8 cellular contexts compared by ENCODE assay signal in the genomic region with DNA sequence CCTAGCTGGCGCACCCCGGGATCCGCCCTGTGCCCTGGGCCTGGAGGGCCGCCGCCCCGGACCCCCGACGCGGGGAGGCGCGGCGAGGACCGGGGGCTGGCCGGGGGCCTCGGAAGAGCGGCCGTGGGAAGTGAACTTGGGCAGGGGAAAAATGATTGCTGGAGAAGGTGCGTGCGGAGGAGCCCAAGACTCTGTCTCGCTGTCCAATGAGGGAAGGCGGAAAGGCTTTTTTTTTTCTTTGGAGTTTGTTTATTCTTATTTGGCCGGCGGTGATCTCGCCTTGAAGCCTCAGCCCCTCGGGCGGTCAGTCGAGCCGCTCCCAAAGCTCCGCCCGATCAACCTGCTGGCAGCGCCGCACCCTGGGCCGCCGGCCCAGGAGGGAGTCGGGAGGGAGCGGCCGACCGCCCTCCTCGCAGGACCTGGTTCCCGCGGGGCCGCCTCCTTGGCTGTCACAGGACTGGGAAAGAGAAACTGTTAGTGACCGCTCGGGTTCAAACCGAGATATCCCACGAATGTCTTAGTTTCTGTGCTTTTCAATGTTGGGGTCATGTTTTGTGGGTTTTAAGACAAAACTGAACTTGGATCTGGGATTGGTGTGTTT. TPM values are rescaled to one million over a fixed set of nuclear protein-coding genes. Genes with fewer than 3 reads are reported as not detected.
DNase-seq lines count a peak whose midpoint lies in the region; ATAC-seq, FAIRE-seq and TF ChIP-seq lines count a peak whose summit lies in the region.

No MANE protein-coding gene starts in this region.

- no peaks in the 10 kb centered on the region for H3K27me3 Mint-ChIP-seq in IgD-negative memory B cell
- no peaks in the 10 kb centered on the region for H3K27me3 Mint-ChIP-seq in activated B cell treated with CpG ODN at 0.5 μM for 24 hours

- H3K9me3 ChIP-seq in kidney (ENCODE audit: control insufficient read depth in 1 of 2, low read length in 2 of 2), result no peaks in the 10 kb centered on the region

- H3K27ac Mint-ChIP-seq in IgD-negative memory B cell (peak overlapping the region; percentile 76 to 100 (median 76)), activated B cell treated with CpG ODN at 0.5 μM for 24 hours (peak overlapping the region; percentile 90)

- TF ChIP-seq CTCF in activated B cell treated with CpG ODN at 0.5 μM for 24 hours (IDR thresholded peaks at IDR 0.05), result no peak
- no peak for TF ChIP-seq CTCF in kidney (IDR thresholded peaks at IDR 0.05; ENCODE audit: borderline replicate concordance, extremely low read depth, insufficient read depth)

- peak overlapping the region; percentile 24 to 75 for H3K9ac ChIP-seq in kidney (ENCODE audit: low read length in 2 of 2)

- intact Hi-C loops in activated B cell treated with CpG ODN at 0.5 μM for 24 hours (cut with micrococcal nuclease), result loop anchor here (1.0 to 10.0 kb wide), 7 partner anchors 148 to 1392 kb away; partner anchors contain the start of gene CD38
- intact Hi-C loops in kidney (cut with DNase I), result no loop called here

- peak; percentile 8 for DNase-seq in GM12891 (ENCODE audit: insufficient read length, low spot score)
- DNase-seq in activated B cell treated with CpG ODN at 0.5 μM for 24 hours, result peak; percentile 40
- DNase-seq in cerebellar cortex (ENCODE audit: low spot score), result peak; percentile 46
- DNase-seq in kidney, result peak; percentile 94
- DNase-seq in stimulated activated CD4-positive, alpha-beta T cell treated with anti-CD3 and anti-CD28 coated beads, Interleukin-12 subunit alpha, Interleukin-12 subunit beta, amount 100 ng/mL, for 48 hours (ENCODE audit: low read depth in 2 of 3, low spot score in 1 of 3), result peak; percentile 8 to 28 (median 8)

- H3K4me3 ChIP-seq in kidney (ENCODE audit: low read length in 2 of 2), result peak overlapping the region; percentile 70 to 77

- peaks cover 0 to 12% of the 10 kb centered on the region in 2 donors for H3K4me1 ChIP-seq in kidney (ENCODE audit: control insufficient read depth in 1 of 2, insufficient read depth in 1 of 2, low read depth in 1 of 2, low read length in 2 of 2)

- no peak for ATAC-seq in activated B cell treated with CpG ODN at 0.5 μM for 24 hours (ENCODE audit: low read depth)
- no peak for ATAC-seq in HG03439 (IDR thresholded peaks at IDR 0.05; ENCODE audit: unreplicated experiment)
- no peak for ATAC-seq in HG03565 (IDR thresholded peaks at IDR 0.05; ENCODE audit: unreplicated experiment)

- CTCF ChIA-PET in activated B cell treated with CpG ODN at 0.5 μM for 24 hours (lab: Charles Lee), result no interaction called here

- no peak for TF ChIP-seq POLR2A in GM12891 (IDR thresholded peaks at IDR 0.05; ENCODE audit: low read depth, low read length)

- peaks cover 0 to 11% of the 10 kb centered on the region in 2 donors for H3K36me3 ChIP-seq in kidney (ENCODE audit: control insufficient read depth in 1 of 2, insufficient read depth in 2 of 2, low read length in 2 of 2)

- H3K36me3 Mint-ChIP-seq in IgD-negative memory B cell, result peaks cover 3% of the 10 kb centered on the region
- H3K36me3 Mint-ChIP-seq in activated B cell treated with CpG ODN at 0.5 μM for 24 hours (ENCODE audit: low read depth), result peaks cover 20% of the 10 kb centered on the region

- FAIRE-seq in GM12891 (lab: Jason Lieb, UNC) (peak; percentile 70), kidney (lab: Jason Lieb, UNC) (no peak)

- H3K9me3 Mint-ChIP-seq in IgD-negative memory B cell (no peaks in the 10 kb centered on the region), activated B cell treated with CpG ODN at 0.5 μM for 24 hours (no peaks in the 10 kb centered on the region)

- POLR2A ChIA-PET in activated B cell treated with CpG ODN at 0.5 μM for 24 hours (lab: Charles Lee), result interaction anchor here (0.7 to 2.7 kb wide), 6 partner anchors 30 to 1399 kb away, joined by 3 to 14 read pairs (median 4); partner anchors contain the start of gene FBXL5

- peak overlapping the region; percentile 92 to 98 (median 96) for H3K4me3 Mint-ChIP-seq in IgD-negative memory B cell
- H3K4me3 Mint-ChIP-seq in activated B cell treated with CpG ODN at 0.5 μM for 24 hours, result peak overlapping the region; percentile 91

- peak overlapping the region; percentile 100 for H3K27ac ChIP-seq in kidney (ENCODE audit: low read depth in 2 of 2, low read length in 2 of 2)

- H3K4me1 Mint-ChIP-seq in IgD-negative memory B cell (peaks cover 23 to 34% (median 27%) of the 10 kb centered on the region in 3 donors), activated B cell treated with CpG ODN at 0.5 μM for 24 hours (peaks cover 23% of the 10 kb centered on the region)

TF ChIP-seq in GM12891, 5 proteins besides CTCF, POLR2A, EP300 and RAD21:
- TF ChIP-seq POU2F2 (IDR thresholded peaks at IDR 0.05; ENCODE audit: low read depth, low read length) (no peak), SPI1 (IDR thresholded peaks at IDR 0.05; ENCODE audit: low read depth, low read length) (no peak), POLR2AphosphoS5 (IDR thresholded peaks at IDR 0.05; ENCODE audit: low read depth, low read length) (no peak), TAF1 (IDR thresholded peaks at IDR 0.05; ENCODE audit: low read depth, low read length) (no peak), PAX5 (IDR thresholded peaks at IDR 0.05; ENCODE audit: insufficient read depth, low read length, severe bottlenecking) (no peak)

RNA-seq across cellular contexts. Expression of gene CPEB2, which starts 2.5 kb away (rescaled TPM):
- polyA plus RNA-seq in GM12891 (2012; ENCODE audit: low read depth, missing spikeins), result 2.2 TPM
- polyA plus RNA-seq in IgD-negative memory B cell (1.5 TPM), kidney (ENCODE audit: insufficient read depth, low read depth, low replicate concordance) (7.9 TPM)
- total RNA-seq in activated B cell treated with CpG ODN at 0.5 μM for 24 hours (6.9 and 7.2 TPM in 2 replicates), kidney (58.0 TPM)

Comparison
In these comparisons a context has a peak if more than half of its experiments do, and no peak if none do; other contexts are left out.
1. DNase-seq: peak in every context shown above with its lines; median percentile 94 in kidney; 46 in cerebellar cortex; 40 in activated B cell treated with CpG ODN at 0.5 μM for 24 hours; 8 in GM12891; 8 in stimulated activated CD4-positive, alpha-beta T cell treated with anti-CD3 and anti-CD28 coated beads, Interleukin-12 subunit alpha, Interleukin-12 subunit beta, amount 100 ng/mL, for 48 hours.